ENCODE assay signal across 21 cellular contexts in the genomic region with DNA sequence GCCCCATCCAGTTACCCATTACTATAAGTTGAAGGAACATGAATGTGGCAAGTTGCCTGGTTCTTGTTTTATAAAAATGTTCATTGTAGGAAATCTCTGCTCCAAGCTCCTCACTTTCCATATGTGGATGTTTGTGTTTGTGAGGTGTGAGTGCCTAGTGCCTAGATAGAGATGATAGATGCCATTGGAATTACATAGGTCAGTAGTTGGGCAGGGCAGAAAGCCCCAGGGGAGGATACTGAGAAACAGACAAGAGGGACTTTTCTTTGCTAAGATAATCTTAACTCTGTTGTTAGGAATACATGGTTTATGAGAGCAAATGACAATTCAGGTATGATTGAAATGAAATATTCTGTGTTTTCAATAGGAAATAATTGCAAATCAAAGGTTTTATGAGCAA.
"Had no signal": no experiment of that assay in that cellular context is flagged by ENCODE, and none has a peak within 500 bp of the region (broad histone marks: within the 10 kb centered on the region; RNA-seq: fewer than 3 reads in every experiment).

No MANE protein-coding gene starts in this region.

- H3K9me3 ChIP-seq: left ventricle myocardium inferior, pancreas, prostate gland, spleen, suprapubic skin, thoracic aorta, tibial artery, uterus had no signal

- ATAC-seq: naive thymus-derived CD8-positive, alpha-beta T cell; pancreas; right cardiac atrium; sciatic nerve; stimulated activated effector memory CD8-positive, alpha-beta T cell treated with anti-CD3 and anti-CD28 coated beads, Interleukin-12 subunit alpha, Interleukin-12 subunit beta, amount 100 ng/mL, for 72 hours had no signal

- H3K4me3 ChIP-seq: left ventricle myocardium inferior, lung, pancreas, prostate gland, spleen, suprapubic skin, thoracic aorta, tibial artery, uterus had no signal

- H3K36me3 ChIP-seq: left ventricle myocardium inferior, pancreas, prostate gland, spleen, suprapubic skin, thoracic aorta, tibial artery, uterus had no signal

- FAIRE-seq: kidney, pancreas, small intestine had no signal

- H3K4me1 ChIP-seq: left ventricle myocardium inferior, pancreas, prostate gland, suprapubic skin, tibial artery, uterus had no signal

- DNase-seq: hippocampal formation; kidney; left ventricle myocardium inferior; naive thymus-derived CD8-positive, alpha-beta T cell; nucleus accumbens; pancreas; posterior cingulate gyrus; retina; right cardiac atrium; small intestine; spleen; stimulated activated CD4-positive, alpha-beta T cell treated with anti-CD3 and anti-CD28 coated beads, Interleukin-4, amount 100 ng/mL, for 24 hours; stimulated activated naive CD4-positive, alpha-beta T cell; tibial artery; uterus had no signal

- H3K27ac ChIP-seq: left ventricle myocardium inferior, pancreas, prostate gland, spleen, suprapubic skin, thoracic aorta, tibial artery, uterus had no signal

- H3K27me3 ChIP-seq: pancreas, spleen, suprapubic skin, tibial artery, uterus had no signal
